8 cellular contexts compared by ENCODE assay signal in the genomic region with DNA sequence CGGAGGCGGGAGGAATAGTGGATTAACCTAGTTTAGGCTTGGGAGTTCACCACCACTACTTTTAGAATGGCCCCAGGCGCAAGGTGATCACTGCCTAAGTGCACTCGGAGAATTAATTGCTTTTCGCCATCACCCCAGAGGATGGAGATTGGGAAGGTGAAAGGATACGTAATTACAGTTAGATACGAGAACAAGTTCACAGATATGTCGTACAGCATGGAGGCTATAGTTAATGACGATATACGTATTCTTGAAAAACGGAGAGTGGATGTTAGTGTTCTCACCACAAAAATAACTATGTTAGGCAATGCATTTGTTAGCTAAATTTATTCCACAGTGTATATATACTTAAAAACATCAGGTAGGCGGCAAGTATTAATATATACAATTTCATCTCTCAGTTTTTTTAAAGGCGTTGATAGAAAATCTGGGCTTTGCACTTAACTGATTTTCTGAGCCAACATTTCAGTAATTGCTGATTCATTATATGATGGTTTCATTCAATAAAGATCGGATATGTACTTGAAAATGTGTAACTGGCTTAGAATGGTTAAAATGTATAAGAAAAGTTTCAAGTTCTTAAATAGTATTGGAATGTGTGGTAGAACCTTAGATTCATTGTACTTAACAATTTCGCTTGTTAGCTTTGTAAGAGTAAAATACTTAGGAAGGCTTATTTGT. TPM values are rescaled to one million over a fixed set of nuclear protein-coding genes. Genes with fewer than 3 reads are reported as not detected.
DNase-seq lines count a peak whose midpoint lies in the region; ATAC-seq and TF ChIP-seq lines count a peak whose summit lies in the region.

No MANE protein-coding gene starts in this region.

- TF ChIP-seq CTCF in Calu3 (IDR thresholded peaks at IDR 0.05; ENCODE audit: unreplicated experiment) (no peak), Loucy (conservative IDR thresholded peaks at IDR 0.05; ENCODE audit: low read length) (no peak), dorsolateral prefrontal cortex (IDR thresholded peaks at IDR 0.05 in 54 of 56, conservative IDR thresholded peaks at IDR 0.05 in 2 of 56; ENCODE audit: low read depth in 1 of 56, partially characterized antibody in 56 of 56) (no peak)

- H3K36me3 ChIP-seq in Loucy (ENCODE audit: insufficient read depth, low read length) (peaks cover 17% of the 10 kb centered on the region), neuron (ENCODE audit: insufficient read depth, low read length) (peaks cover 21% of the 10 kb centered on the region)

- intact Hi-C loops in Calu3 (cut with micrococcal nuclease; ENCODE audit: unreplicated experiment) (no loop called here), dorsolateral prefrontal cortex (cut with DNase I) (loop anchor here (5.0 to 10.0 kb wide), 3 partner anchors 152 to 906 kb away; a partner anchor contains a TSS)

- peak overlapping the region; percentile 90 for H3K27ac Mint-ChIP-seq in Calu3 (ENCODE audit: unreplicated experiment)

- H3K9me3 Mint-ChIP-seq in Calu3 (ENCODE audit: low read depth, unreplicated experiment): no peaks in the 10 kb centered on the region

- peaks cover 35% of the 10 kb centered on the region for H3K36me3 Mint-ChIP-seq in Calu3 (ENCODE audit: insufficient read depth, unreplicated experiment)

- peak overlapping the region; percentile 96; the same call in 1 of the 2 replicates for H2AFZ ChIP-seq in Loucy (ENCODE audit: low read length)
- H2AFZ ChIP-seq in neuron (ENCODE audit: low read depth, low read length): peak overlapping the region; percentile 62

- no peaks in the 10 kb centered on the region for H3K9me2 ChIP-seq in Loucy (replicated peaks; ENCODE audit: low read depth, low read length)

- H3K9ac ChIP-seq in Loucy (ENCODE audit: low read depth, low read length, poor library complexity, severe bottlenecking): peak overlapping the region; percentile 87

- H3F3A ChIP-seq in Loucy (ENCODE audit: low read depth): no peaks in the 10 kb centered on the region

- no peaks in the 10 kb centered on the region for H3K27me3 Mint-ChIP-seq in Calu3 (ENCODE audit: unreplicated experiment)

- peak overlapping the region in 53 of 59 donors; percentile 83 to 100 (median 96) for H3K27ac ChIP-seq in dorsolateral prefrontal cortex

- no peak for DNase-seq in Calu3
- DNase-seq in dorsolateral prefrontal cortex: no peak
- no peak for DNase-seq in NCI-H2196 treated with DMSO at 0.1 percent for 48 hours (lab: John Stamatoyannopoulos, UW; ENCODE audit: unreplicated experiment)
- DNase-seq in DMS 273 (lab: John Stamatoyannopoulos, UW; ENCODE audit: unreplicated experiment): no peak
- DNase-seq in OCI-M2 (lab: John Stamatoyannopoulos, UW; ENCODE audit: unreplicated experiment): no peak

- H4K20me1 ChIP-seq in Loucy (ENCODE audit: insufficient read depth, low read length, poor library complexity, severe bottlenecking): peaks cover 27% of the 10 kb centered on the region

- ATAC-seq in HG02885 (IDR thresholded peaks at IDR 0.05; ENCODE audit: poor library complexity, unreplicated experiment): no peak

- TSS peak; percentile 57 for BruUV-seq in Calu3 (replicated peaks; lab: Mats Ljungman, UMichigan)

- H3K4me1 ChIP-seq in Loucy (ENCODE audit: insufficient read depth, low read length, poor library complexity, severe bottlenecking) (peaks cover 49% of the 10 kb centered on the region), neuron (ENCODE audit: insufficient read depth, low read length) (peaks cover 8% of the 10 kb centered on the region)

- CTCF ChIA-PET in Calu3 (lab: Charles Lee): interaction anchor here (1.2 kb wide), 1 partner anchor 27 kb away, joined by 3 read pairs; no protein-coding TSS in a partner anchor

- peak overlapping the region; percentile 92 for H3K4me3 Mint-ChIP-seq in Calu3 (ENCODE audit: low read depth, unreplicated experiment)

- H3K27me3 ChIP-seq in Loucy (ENCODE audit: insufficient read depth, low read length, poor library complexity, severe bottlenecking) (no peaks in the 10 kb centered on the region), dorsolateral prefrontal cortex (no peaks in the 10 kb centered on the region), neuron (ENCODE audit: insufficient read depth, low read length) (no peaks in the 10 kb centered on the region)

- H3K4me2 ChIP-seq in Loucy (ENCODE audit: low read depth, low read length, poor library complexity, severe bottlenecking): peak overlapping the region; percentile 88

- H3K79me2 ChIP-seq in Loucy (ENCODE audit: insufficient read depth, low read length): peaks cover 89% of the 10 kb centered on the region

- H3K9me3 ChIP-seq in Loucy (ENCODE audit: insufficient read depth, low read depth, low read length) (no peaks in the 10 kb centered on the region), neuron (ENCODE audit: low read length) (no peaks in the 10 kb centered on the region)

- peaks cover 19% of the 10 kb centered on the region for H3K4me1 Mint-ChIP-seq in Calu3 (ENCODE audit: low read depth, unreplicated experiment)

- H3K4me3 ChIP-seq in Loucy (ENCODE audit: low read length, poor library complexity, severe bottlenecking) (peak overlapping the region; percentile 91), dorsolateral prefrontal cortex (peak overlapping the region; percentile 50 to 100 (median 91)), neuron (ENCODE audit: low read length) (peak overlapping the region; percentile 77)

RNA-seq across cellular contexts. Expression of a gene that starts 0.7 kb away (rescaled TPM):
- 84.8 and 96.3 TPM in 2 replicates for total RNA-seq in Calu3 (2022)
- 10 to 100 TPM; 32.1 to 76.3 (median 54.4) TPM for total RNA-seq in dorsolateral prefrontal cortex

RNA-seq across cellular contexts. Expression of a gene that starts 1.0 kb away (rescaled TPM):
- total RNA-seq in Calu3 (2022) (73.9 and 83.8 TPM in 2 replicates), dorsolateral prefrontal cortex (10 to 100 TPM; 19.1 to 48.8 (median 33.7) TPM)
